1 cellular context compared by ENCODE assay signal in genomic region chr12:15801770-15802393, GRCh38.
TF ChIP-seq lines count a peak whose summit lies in the region.

No MANE protein-coding gene starts in this region.

TF ChIP-seq in HepG2, 621 proteins besides CTCF, POLR2A, EP300 and RAD21 (continued from another document):
- TF ChIP-seq PRDM4 (CRISPR knock-in tag; IDR thresholded peaks at IDR 0.05; ENCODE audit: borderline replicate concordance) = no peak
- TF ChIP-seq NR2C2 (CRISPR knock-in tag; IDR thresholded peaks at IDR 0.05; ENCODE audit: borderline replicate concordance) = no peak
- peak; percentile 59; the same call in 1 of the 2 replicates for TF ChIP-seq ZBTB33 (CRISPR knock-in tag; IDR thresholded peaks at IDR 0.05)
- TF ChIP-seq ZNF20 (CRISPR knock-in tag; IDR thresholded peaks at IDR 0.05) = no peak
- TF ChIP-seq SUZ12 (IDR thresholded peaks at IDR 0.05; ENCODE audit: low read depth, low read length) = no peak
- TF ChIP-seq ZNF282 (IDR thresholded peaks at IDR 0.05; ENCODE audit: partially characterized antibody) = no peak
